ENCODE assay signal across 2 cellular contexts in the genomic region with DNA sequence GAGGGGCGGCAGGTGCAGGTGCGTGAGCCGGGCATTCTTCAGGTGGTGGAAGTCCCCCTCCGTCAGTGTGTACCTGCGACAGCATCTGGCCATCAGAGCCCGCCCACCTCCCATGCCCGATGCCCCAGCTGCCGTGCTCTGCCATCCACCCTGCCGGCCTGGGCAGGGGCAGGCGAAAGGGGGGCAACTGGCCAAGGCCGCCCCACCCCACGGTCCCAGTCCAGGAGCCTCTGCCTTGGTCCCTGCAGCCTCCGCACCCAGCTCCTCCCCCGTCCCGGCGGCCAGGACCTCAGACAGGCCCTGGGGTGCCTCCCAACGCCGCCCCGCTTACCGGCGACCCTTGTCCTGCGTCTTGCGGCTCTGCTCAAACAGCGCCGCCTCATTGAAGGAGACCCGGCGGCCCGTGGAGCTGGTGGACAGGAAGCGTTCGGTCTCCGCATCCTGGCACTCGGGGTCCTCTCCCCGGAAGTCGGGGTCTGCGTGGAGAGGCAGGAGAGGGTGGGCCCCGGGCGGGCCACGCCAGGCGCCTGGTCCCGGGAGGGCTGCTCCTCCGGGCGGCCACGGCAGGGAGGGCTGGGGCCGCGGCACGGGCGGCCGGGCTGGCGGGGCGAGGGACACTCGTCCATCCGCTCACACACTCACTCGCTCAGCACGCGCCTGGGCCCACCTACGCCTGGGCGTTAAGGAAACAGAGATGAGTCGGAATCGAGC.
TF ChIP-seq lines count a peak whose summit lies in the region.

No MANE protein-coding gene starts in this region.

TF ChIP-seq in HEK293, 187 proteins besides CTCF, POLR2A, EP300 and RAD21:
- no peak for TF ChIP-seq GFI1B (tag by site-specific recombination; IDR thresholded peaks at IDR 0.05)
- TF ChIP-seq ZNF335 (tag by site-specific recombination; conservative IDR thresholded peaks at IDR 0.05), result no peak
- no peak for TF ChIP-seq ZNF132 (tag by site-specific recombination; IDR thresholded peaks at IDR 0.05; ENCODE audit: borderline replicate concordance)
- TF ChIP-seq, protein P1, sequence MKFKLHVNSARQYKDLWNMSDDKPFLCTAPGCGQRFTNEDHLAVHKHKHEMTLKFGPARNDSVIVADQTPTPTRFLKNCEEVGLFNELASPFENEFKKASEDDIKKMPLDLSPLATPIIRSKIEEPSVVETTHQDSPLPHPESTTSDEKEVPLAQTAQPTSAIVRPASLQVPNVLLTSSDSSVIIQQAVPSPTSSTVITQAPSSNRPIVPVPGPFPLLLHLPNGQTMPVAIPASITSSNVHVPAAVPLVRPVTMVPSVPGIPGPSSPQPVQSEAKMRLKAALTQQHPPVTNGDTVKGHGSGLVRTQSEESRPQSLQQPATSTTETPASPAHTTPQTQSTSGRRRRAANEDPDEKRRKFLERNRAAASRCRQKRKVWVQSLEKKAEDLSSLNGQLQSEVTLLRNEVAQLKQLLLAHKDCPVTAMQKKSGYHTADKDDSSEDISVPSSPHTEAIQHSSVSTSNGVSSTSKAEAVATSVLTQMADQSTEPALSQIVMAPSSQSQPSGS (tag by site-specific recombination; IDR thresholded peaks at IDR 0.05; ENCODE audit: low read depth), result no peak
- TF ChIP-seq, protein P2, sequence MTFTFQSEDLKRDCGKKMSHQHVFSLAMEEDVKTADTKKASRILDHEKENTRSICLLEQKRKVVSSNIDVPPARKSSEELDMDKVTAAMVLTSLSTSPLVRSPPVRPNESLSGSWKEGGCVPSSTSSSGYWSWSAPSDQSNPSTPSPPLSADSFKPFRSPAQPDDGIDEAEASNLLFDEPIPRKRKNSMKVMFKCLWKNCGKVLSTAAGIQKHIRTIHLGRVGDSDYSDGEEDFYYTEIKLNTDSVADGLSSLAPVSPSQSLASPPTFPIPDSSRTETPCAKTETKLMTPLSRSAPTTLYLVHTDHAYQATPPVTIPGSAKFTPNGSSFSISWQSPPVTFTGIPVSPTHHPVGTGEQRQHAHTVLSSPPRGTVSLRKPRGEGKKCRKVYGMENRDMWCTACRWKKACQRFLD (tag by site-specific recombination; IDR thresholded peaks at IDR 0.05), result no peak
- no peak for TF ChIP-seq ZNF549 (tag by site-specific recombination; IDR thresholded peaks at IDR 0.05)
- TF ChIP-seq, protein P3, sequence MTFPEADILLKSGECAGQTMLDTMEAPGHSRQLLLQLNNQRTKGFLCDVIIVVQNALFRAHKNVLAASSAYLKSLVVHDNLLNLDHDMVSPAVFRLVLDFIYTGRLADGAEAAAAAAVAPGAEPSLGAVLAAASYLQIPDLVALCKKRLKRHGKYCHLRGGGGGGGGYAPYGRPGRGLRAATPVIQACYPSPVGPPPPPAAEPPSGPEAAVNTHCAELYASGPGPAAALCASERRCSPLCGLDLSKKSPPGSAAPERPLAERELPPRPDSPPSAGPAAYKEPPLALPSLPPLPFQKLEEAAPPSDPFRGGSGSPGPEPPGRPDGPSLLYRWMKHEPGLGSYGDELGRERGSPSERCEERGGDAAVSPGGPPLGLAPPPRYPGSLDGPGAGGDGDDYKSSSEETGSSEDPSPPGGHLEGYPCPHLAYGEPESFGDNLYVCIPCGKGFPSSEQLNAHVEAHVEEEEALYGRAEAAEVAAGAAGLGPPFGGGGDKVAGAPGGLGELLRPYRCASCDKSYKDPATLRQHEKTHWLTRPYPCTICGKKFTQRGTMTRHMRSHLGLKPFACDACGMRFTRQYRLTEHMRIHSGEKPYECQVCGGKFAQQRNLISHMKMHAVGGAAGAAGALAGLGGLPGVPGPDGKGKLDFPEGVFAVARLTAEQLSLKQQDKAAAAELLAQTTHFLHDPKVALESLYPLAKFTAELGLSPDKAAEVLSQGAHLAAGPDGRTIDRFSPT (tag by site-specific recombination; IDR thresholded peaks at IDR 0.05), result peak; percentile 88
- no peak for TF ChIP-seq SCRT1 (tag by site-specific recombination; IDR thresholded peaks at IDR 0.05; ENCODE audit: borderline replicate concordance)
- TF ChIP-seq, protein P4, sequence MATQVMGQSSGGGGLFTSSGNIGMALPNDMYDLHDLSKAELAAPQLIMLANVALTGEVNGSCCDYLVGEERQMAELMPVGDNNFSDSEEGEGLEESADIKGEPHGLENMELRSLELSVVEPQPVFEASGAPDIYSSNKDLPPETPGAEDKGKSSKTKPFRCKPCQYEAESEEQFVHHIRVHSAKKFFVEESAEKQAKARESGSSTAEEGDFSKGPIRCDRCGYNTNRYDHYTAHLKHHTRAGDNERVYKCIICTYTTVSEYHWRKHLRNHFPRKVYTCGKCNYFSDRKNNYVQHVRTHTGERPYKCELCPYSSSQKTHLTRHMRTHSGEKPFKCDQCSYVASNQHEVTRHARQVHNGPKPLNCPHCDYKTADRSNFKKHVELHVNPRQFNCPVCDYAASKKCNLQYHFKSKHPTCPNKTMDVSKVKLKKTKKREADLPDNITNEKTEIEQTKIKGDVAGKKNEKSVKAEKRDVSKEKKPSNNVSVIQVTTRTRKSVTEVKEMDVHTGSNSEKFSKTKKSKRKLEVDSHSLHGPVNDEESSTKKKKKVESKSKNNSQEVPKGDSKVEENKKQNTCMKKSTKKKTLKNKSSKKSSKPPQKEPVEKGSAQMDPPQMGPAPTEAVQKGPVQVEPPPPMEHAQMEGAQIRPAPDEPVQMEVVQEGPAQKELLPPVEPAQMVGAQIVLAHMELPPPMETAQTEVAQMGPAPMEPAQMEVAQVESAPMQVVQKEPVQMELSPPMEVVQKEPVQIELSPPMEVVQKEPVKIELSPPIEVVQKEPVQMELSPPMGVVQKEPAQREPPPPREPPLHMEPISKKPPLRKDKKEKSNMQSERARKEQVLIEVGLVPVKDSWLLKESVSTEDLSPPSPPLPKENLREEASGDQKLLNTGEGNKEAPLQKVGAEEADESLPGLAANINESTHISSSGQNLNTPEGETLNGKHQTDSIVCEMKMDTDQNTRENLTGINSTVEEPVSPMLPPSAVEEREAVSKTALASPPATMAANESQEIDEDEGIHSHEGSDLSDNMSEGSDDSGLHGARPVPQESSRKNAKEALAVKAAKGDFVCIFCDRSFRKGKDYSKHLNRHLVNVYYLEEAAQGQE (tag by site-specific recombination; IDR thresholded peaks at IDR 0.05), result no peak
- peak; percentile 45; the same call in 1 of the 2 replicates for TF ChIP-seq BCL11B (tag by site-specific recombination; IDR thresholded peaks at IDR 0.05; ENCODE audit: low read depth)
- TF ChIP-seq SCRT2 (tag by site-specific recombination; IDR thresholded peaks at IDR 0.05), result 0 out of 2 replicates have a peak, but pooled peaks have one; percentile 25

TF ChIP-seq in H1, 55 proteins besides CTCF, POLR2A, EP300 and RAD21:
- no peak for TF ChIP-seq SIX5 (IDR thresholded peaks at IDR 0.05; ENCODE audit: low read depth, low read length)
- TF ChIP-seq CHD1 (IDR thresholded peaks at IDR 0.05; ENCODE audit: low read depth, low read length), result no peak
- TF ChIP-seq JUND (IDR thresholded peaks at IDR 0.05; ENCODE audit: low read length), result no peak
- no peak for TF ChIP-seq TAF1 (IDR thresholded peaks at IDR 0.05; ENCODE audit: low read depth, low read length)
- TF ChIP-seq POLR2AphosphoS5 (IDR thresholded peaks at IDR 0.05; ENCODE audit: low read depth, low read length), result no peak
- TF ChIP-seq PHF8 (conservative IDR thresholded peaks at IDR 0.05; ENCODE audit: low read depth, low read length), result no peak
- TF ChIP-seq, protein P1 (IDR thresholded peaks at IDR 0.05; ENCODE audit: low read length), result no peak
- TF ChIP-seq, protein P5, sequence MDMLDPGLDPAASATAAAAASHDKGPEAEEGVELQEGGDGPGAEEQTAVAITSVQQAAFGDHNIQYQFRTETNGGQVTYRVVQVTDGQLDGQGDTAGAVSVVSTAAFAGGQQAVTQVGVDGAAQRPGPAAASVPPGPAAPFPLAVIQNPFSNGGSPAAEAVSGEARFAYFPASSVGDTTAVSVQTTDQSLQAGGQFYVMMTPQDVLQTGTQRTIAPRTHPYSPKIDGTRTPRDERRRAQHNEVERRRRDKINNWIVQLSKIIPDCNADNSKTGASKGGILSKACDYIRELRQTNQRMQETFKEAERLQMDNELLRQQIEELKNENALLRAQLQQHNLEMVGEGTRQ (IDR thresholded peaks at IDR 0.05; ENCODE audit: low read length), result no peak
- no peak for TF ChIP-seq GTF2F1 (IDR thresholded peaks at IDR 0.05; ENCODE audit: borderline replicate concordance, low read depth, low read length)
- no peak for TF ChIP-seq CREB1 (IDR thresholded peaks at IDR 0.05)
- no peak for TF ChIP-seq TAF7 (optimal IDR thresholded peaks at IDR 0.05; ENCODE audit: borderline replicate concordance, low read depth, low read length)
- no peak for TF ChIP-seq CHD2 (IDR thresholded peaks at IDR 0.05; ENCODE audit: low read length)
